Comparison of ENCODE assay signal across 8 cellular contexts in genomic region chr7:93442478-93443224, GRCh38.
DNase-seq lines count a peak whose midpoint lies in the region; ATAC-seq, FAIRE-seq and TF ChIP-seq lines count a peak whose summit lies in the region.

No MANE protein-coding gene starts in this region.

- no peaks in the 10 kb centered on the region for H3K79me2 ChIP-seq in HepG2 (ENCODE audit: insufficient read depth, low read length)

- no peak for TF ChIP-seq POLR2A in HepG2 (IDR thresholded peaks at IDR 0.05; ENCODE audit: insufficient read depth in 1 of 2, low read depth in 2 of 2, low read length in 2 of 2)

- intact Hi-C loops in HepG2 (cut with micrococcal nuclease; ENCODE audit: unreplicated experiment): loop anchor here (2.0 to 5.0 kb wide), 2 partner anchors 110 to 198 kb away; no protein-coding TSS in a partner anchor
- intact Hi-C loops in left ventricle myocardium superior (cut with micrococcal nuclease): no loop called here

- no peaks in the 10 kb centered on the region for H3K4me1 ChIP-seq in HepG2 (ENCODE audit: insufficient read depth, low read length)

- CTCF ChIA-PET in HepG2 (lab: Yijun Ruan, JAX; ENCODE audit: low intra/inter-chr PET ratio, low total read pairs): interaction anchor here (1.0 kb wide), 1 partner anchor 109 kb away, joined by 3 read pairs; no protein-coding TSS in a partner anchor

- H3K4me3 Mint-ChIP-seq in activated naive CD8-positive, alpha-beta T cell treated with anti-CD3 and anti-CD28 coated beads for 36 hours: no peak overlapping the region

- H3K27ac Mint-ChIP-seq in activated naive CD8-positive, alpha-beta T cell treated with anti-CD3 and anti-CD28 coated beads for 36 hours: no peak overlapping the region

- TF ChIP-seq RAD21 in HepG2 (CRISPR knock-in tag; IDR thresholded peaks at IDR 0.05): no peak

- in situ Hi-C loops in HepG2 (cut with HindIII; ENCODE audit: extremely low pct_ligation_motif_present, low pct_unique_long_range_greater_than_20kb): no loop called here

- 9% methylated on average over 6 of the region's 6 CpGs for WGBS in HepG2 (ENCODE audit: low lambda C conversion rate)

- H3K27me3 ChIP-seq in HepG2 (ENCODE audit: control insufficient read depth in 1 of 2, insufficient read depth in 2 of 2, low read length in 2 of 2): no peaks in the 10 kb centered on the region

- H3K9me3 Mint-ChIP-seq in activated naive CD8-positive, alpha-beta T cell treated with anti-CD3 and anti-CD28 coated beads for 36 hours: no peaks in the 10 kb centered on the region

- H3K36me3 Mint-ChIP-seq in activated naive CD8-positive, alpha-beta T cell treated with anti-CD3 and anti-CD28 coated beads for 36 hours: no peaks in the 10 kb centered on the region

- no peak overlapping the region for H3K4me3 ChIP-seq in HepG2 (replicated peaks in 1 of 3; ENCODE audit: insufficient read depth in 1 of 3, low read depth in 2 of 3, low read length in 3 of 3)

- DNase-seq in CD1c-positive myeloid dendritic cell (ENCODE audit: extremely low spot score): peak; percentile 49
- peak; percentile 87 for DNase-seq in OCI-M1 (lab: John Stamatoyannopoulos, UW)
- peak; percentile 27 for DNase-seq in activated naive CD8-positive, alpha-beta T cell treated with anti-CD3 and anti-CD28 coated beads for 36 hours
- DNase-seq in HepG2 (ENCODE audit: low spot score): peak; percentile 26
- no peak for DNase-seq in medulla oblongata (ENCODE audit: extremely low spot score)
- no peak for DNase-seq in left ventricle myocardium superior

- no peaks in the 10 kb centered on the region for H3K36me3 ChIP-seq in HepG2 (replicated peaks in 1 of 2; ENCODE audit: control insufficient read depth in 1 of 2, insufficient read depth in 2 of 2, low read length in 2 of 2)

- H4K20me1 ChIP-seq in HepG2 (ENCODE audit: insufficient read depth, low read length): no peaks in the 10 kb centered on the region

- no peaks in the 10 kb centered on the region for H3K4me1 Mint-ChIP-seq in activated naive CD8-positive, alpha-beta T cell treated with anti-CD3 and anti-CD28 coated beads for 36 hours

- no peak overlapping the region for H2AFZ ChIP-seq in HepG2 (ENCODE audit: low read length)

- H3K27ac ChIP-seq in HepG2 (ENCODE audit: extremely low read length, insufficient read depth, low read length): no peak overlapping the region

- H3K9ac ChIP-seq in HepG2 (ENCODE audit: insufficient read depth, low read depth, low read length): no peak overlapping the region

- FAIRE-seq in HepG2 (lab: Jason Lieb, UNC): no peak

- H3K27me3 Mint-ChIP-seq in activated naive CD8-positive, alpha-beta T cell treated with anti-CD3 and anti-CD28 coated beads for 36 hours: no peaks in the 10 kb centered on the region

- ATAC-seq in GM18502 (IDR thresholded peaks at IDR 0.05; ENCODE audit: poor library complexity, unreplicated experiment) (peak; percentile 90), HG03025 (IDR thresholded peaks at IDR 0.05; ENCODE audit: low FRiP score, unreplicated experiment) (peak; percentile 73), HepG2 (peak; percentile 87), left ventricle myocardium superior (no peak)

- POLR2A ChIA-PET in HepG2 (lab: Yijun Ruan, JAX): no interaction called here

- TF ChIP-seq EP300 in HepG2 (IDR thresholded peaks at IDR 0.05; ENCODE audit: low read depth in 2 of 2, low read length in 2 of 2): no peak
- TF ChIP-seq EP300 in HepG2 (CRISPR knock-in tag; IDR thresholded peaks at IDR 0.05; ENCODE audit: borderline replicate concordance): no peak

- peak; percentile 73 for TF ChIP-seq CTCF in HepG2 (CRISPR knock-in tag; IDR thresholded peaks at IDR 0.05)

- BruUV-seq in HepG2 (replicated peaks; lab: Mats Ljungman, UMichigan): no TSS peak

- H3K9me3 ChIP-seq in HepG2 (ENCODE audit: low read length): no peaks in the 10 kb centered on the region

- H3K4me2 ChIP-seq in HepG2 (ENCODE audit: low read depth, low read length): no peak overlapping the region

TF ChIP-seq in HepG2, 621 proteins besides CTCF, POLR2A, EP300 and RAD21:
- TF ChIP-seq STAG1 (CRISPR knock-in tag; IDR thresholded peaks at IDR 0.05) (peak; percentile 27), PREB (CRISPR knock-in tag; IDR thresholded peaks at IDR 0.05) (no peak), TBX3 (IDR thresholded peaks at IDR 0.05; ENCODE audit: borderline replicate concordance) (no peak), SMC3 (IDR thresholded peaks at IDR 0.05; ENCODE audit: low read length) (peak; percentile 58)

Comparison
In these comparisons a context has a peak if more than half of its experiments do, and no peak if none do; other contexts are left out.
1. DNase-seq: peak in CD1c-positive myeloid dendritic cell (single experiment), OCI-M1 (single experiment), activated naive CD8-positive, alpha-beta T cell treated with anti-CD3 and anti-CD28 coated beads for 36 hours (single experiment) and HepG2 (single experiment); none in medulla oblongata (single experiment) and left ventricle myocardium superior (single experiment).